Comparison of ENCODE assay signal across 8 cellular contexts in the genomic region with DNA sequence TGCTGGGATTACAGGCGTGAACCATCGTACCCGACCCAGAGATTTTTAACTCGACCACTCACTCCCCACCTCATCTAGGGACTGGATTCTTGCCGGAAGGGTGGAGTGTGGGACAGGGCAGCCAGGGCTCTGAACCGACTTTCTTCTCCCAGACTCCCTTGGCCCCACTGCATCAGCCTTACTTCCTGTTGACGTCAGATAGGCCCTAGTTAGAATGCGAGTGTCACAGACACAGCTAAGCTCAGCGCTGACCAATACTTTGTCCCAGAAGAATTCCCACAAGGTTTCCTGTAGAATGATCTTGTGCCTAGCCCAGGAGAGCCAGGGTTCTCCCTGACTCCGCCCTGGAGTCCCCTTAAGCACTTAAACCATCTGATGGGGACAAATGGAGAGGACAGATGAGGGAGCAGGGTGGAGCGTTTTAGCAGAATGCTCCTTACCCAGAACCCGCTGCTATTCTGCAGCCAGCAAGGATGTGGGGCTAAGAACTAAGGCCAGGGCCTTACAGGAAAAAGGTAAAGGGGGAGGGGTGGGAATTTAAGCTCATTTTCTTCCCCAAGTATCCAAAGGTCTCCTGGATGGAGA. TPM values are rescaled to one million over a fixed set of nuclear protein-coding genes. Genes with fewer than 3 reads are reported as not detected.
DNase-seq lines count a peak whose midpoint lies in the region; ATAC-seq, FAIRE-seq and TF ChIP-seq lines count a peak whose summit lies in the region.

No MANE protein-coding gene starts in this region.

- H3K4me3 ChIP-seq in right atrium auricular region, result peak overlapping the region; percentile 10 to 90
- no peak overlapping the region for H3K4me3 ChIP-seq in small intestine (ENCODE audit: low read depth in 1 of 2, low read length in 2 of 2)

- no peak for ATAC-seq in stimulated activated effector memory CD8-positive, alpha-beta T cell treated with anti-CD3 and anti-CD28 coated beads, Interleukin-12 subunit alpha, Interleukin-12 subunit beta, amount 100 ng/mL, for 72 hours
- no peak for ATAC-seq in GM21526 (IDR thresholded peaks at IDR 0.05; ENCODE audit: low FRiP score, unreplicated experiment)

- peaks cover 0 to 65% of the 10 kb centered on the region in 2 donors for H3K4me1 ChIP-seq in right atrium auricular region
- peaks cover 0 to 3% of the 10 kb centered on the region in 2 donors for H3K4me1 ChIP-seq in small intestine (ENCODE audit: control insufficient read depth in 2 of 2, insufficient read depth in 1 of 2, low read depth in 1 of 2, low read length in 1 of 2)

- DNase-seq in HT1080 (ENCODE audit: low read depth), result peak; percentile 59
- DNase-seq in amniotic epithelial cell (ENCODE audit: low read depth), result peak; percentile 38
- DNase-seq in right atrium auricular region (ENCODE audit: low spot score), result peak; percentile 93
- DNase-seq in stimulated activated effector memory CD8-positive, alpha-beta T cell treated with anti-CD3 and anti-CD28 coated beads, Interleukin-12 subunit alpha, Interleukin-12 subunit beta, amount 100 ng/mL, for 72 hours (ENCODE audit: low spot score in 2 of 2), result no peak
- no peak for DNase-seq in DMS153 (lab: John Stamatoyannopoulos, UW)
- DNase-seq in germinal center (ENCODE audit: low spot score), result no peak
- no peak for DNase-seq in small intestine

- no peak for TF ChIP-seq CTCF in right atrium auricular region (IDR thresholded peaks at IDR 0.05)

- peak overlapping the region; percentile 93 for H3K4me3 Mint-ChIP-seq in stimulated activated effector memory CD8-positive, alpha-beta T cell treated with anti-CD3 and anti-CD28 coated beads, Interleukin-12 subunit alpha, Interleukin-12 subunit beta, amount 100 ng/mL, for 72 hours

- H3K36me3 ChIP-seq in right atrium auricular region (peaks cover 39% of the 10 kb centered on the region), small intestine (ENCODE audit: control insufficient read depth in 2 of 2, insufficient read depth in 2 of 2, low read length in 2 of 2) (peaks cover 12 to 14% of the 10 kb centered on the region in 2 donors)

- peak overlapping the region; percentile 96 for H3K27ac Mint-ChIP-seq in stimulated activated effector memory CD8-positive, alpha-beta T cell treated with anti-CD3 and anti-CD28 coated beads, Interleukin-12 subunit alpha, Interleukin-12 subunit beta, amount 100 ng/mL, for 72 hours

- peaks cover 43% of the 10 kb centered on the region for H3K4me1 Mint-ChIP-seq in stimulated activated effector memory CD8-positive, alpha-beta T cell treated with anti-CD3 and anti-CD28 coated beads, Interleukin-12 subunit alpha, Interleukin-12 subunit beta, amount 100 ng/mL, for 72 hours

- WGBS in small intestine, 3 donors, result 62 to 76% (median 71%) methylated on average over 12 of the region's 12 CpGs

- no peaks in the 10 kb centered on the region for H3K9me3 ChIP-seq in right atrium auricular region
- H3K9me3 ChIP-seq in small intestine (ENCODE audit: control insufficient read depth, low read depth), result no peaks in the 10 kb centered on the region

- no peaks in the 10 kb centered on the region for H3K27me3 ChIP-seq in right atrium auricular region
- no peaks in the 10 kb centered on the region for H3K27me3 ChIP-seq in small intestine (ENCODE audit: control insufficient read depth in 2 of 2, insufficient read depth in 2 of 2, low read length in 2 of 2)

- FAIRE-seq in small intestine (lab: Jason Lieb, UNC), result no peak

- no peaks in the 10 kb centered on the region for H3K9me3 Mint-ChIP-seq in stimulated activated effector memory CD8-positive, alpha-beta T cell treated with anti-CD3 and anti-CD28 coated beads, Interleukin-12 subunit alpha, Interleukin-12 subunit beta, amount 100 ng/mL, for 72 hours

- H3K27ac ChIP-seq in right atrium auricular region (peak overlapping the region; percentile 99), small intestine (ENCODE audit: low read depth in 1 of 2, low read length in 1 of 2) (peak overlapping the region in 1 of 2 donors; percentile 81)

- peaks cover 100% of the 10 kb centered on the region for H3K36me3 Mint-ChIP-seq in stimulated activated effector memory CD8-positive, alpha-beta T cell treated with anti-CD3 and anti-CD28 coated beads, Interleukin-12 subunit alpha, Interleukin-12 subunit beta, amount 100 ng/mL, for 72 hours

RNA-seq across cellular contexts. Expression of a gene that starts 5.8 kb away (rescaled TPM):
- total RNA-seq in HT1080 (2014; rRNA removed; shearing (Covaris generic)), result 40.6 and 53.3 TPM in 2 replicates
- 56.3 and 78.6 TPM in 2 replicates for polyA plus RNA-seq in HT1080 (2015; cell fraction: cytosol; rRNA removed)
- polyA plus RNA-seq in HT1080 (2015; cell fraction: nucleus; rRNA removed), result 21.4 and 43.1 TPM in 2 replicates
- 10 to 100 TPM; 23.4 to 29.6 TPM for total RNA-seq in right atrium auricular region
- polyA plus RNA-seq in small intestine, result 10 to 100 TPM; 29.8 to 46.2 (median 31.3) TPM

RNA-seq across cellular contexts. Expression of a gene that starts 6.8 kb away (rescaled TPM):
- total RNA-seq in HT1080 (2014; rRNA removed; shearing (Covaris generic)), result 12.5 and 15.0 TPM in 2 replicates
- 16.5 and 19.9 TPM in 2 replicates for polyA plus RNA-seq in HT1080 (2015; cell fraction: cytosol; rRNA removed)
- 27.2 and 29.2 TPM in 2 replicates for polyA plus RNA-seq in HT1080 (2015; cell fraction: nucleus; rRNA removed)
- total RNA-seq in right atrium auricular region, result 10 to 100 TPM; 18.6 to 25.9 TPM
- 10 to 100 TPM; 19.7 to 39.0 (median 32.7) TPM for polyA plus RNA-seq in small intestine

RNA-seq across cellular contexts. Expression of a gene that starts 11.3 kb away (rescaled TPM):
- total RNA-seq in HT1080 (2014; rRNA removed; shearing (Covaris generic)), result 91.6 and 97.5 TPM in 2 replicates
- 43.3 and 53.0 TPM in 2 replicates for polyA plus RNA-seq in HT1080 (2015; cell fraction: cytosol; rRNA removed)
- 30.1 and 33.8 TPM in 2 replicates for polyA plus RNA-seq in HT1080 (2015; cell fraction: nucleus; rRNA removed)
- 100 to 1,000 TPM; 129 to 198 TPM for total RNA-seq in right atrium auricular region
- 100 to 1,000 TPM in 1 of 3 donors, 10 to 100 TPM in 2; 11.0 to 124 (median 15.1) TPM for polyA plus RNA-seq in small intestine

RNA-seq across cellular contexts. Expression of a gene that starts 11.7 kb away (rescaled TPM):
- 1.4 and 2.8 TPM in 2 replicates for total RNA-seq in HT1080 (2014; rRNA removed; shearing (Covaris generic))
- polyA plus RNA-seq in HT1080 (2015; cell fraction: cytosol; rRNA removed), result 0.23 and 0.31 TPM in 2 replicates
- polyA plus RNA-seq in HT1080 (2015; cell fraction: nucleus; rRNA removed), result 1.1 and 1.5 TPM in 2 replicates
- total RNA-seq in right atrium auricular region, result under 1 TPM; 0.26 to 0.31 TPM
- polyA plus RNA-seq in small intestine, result 1 to 10 TPM in 2 of 3 donors, under 1 TPM in 1; 0.76 to 2.5 (median 1.6) TPM

RNA-seq across cellular contexts. Expression of a gene that starts 16.7 kb away (rescaled TPM):
- total RNA-seq in HT1080 (2014; rRNA removed; shearing (Covaris generic)), result 47.5 and 57.4 TPM in 2 replicates
- polyA plus RNA-seq in HT1080 (2015; cell fraction: cytosol; rRNA removed), result 22.7 and 24.6 TPM in 2 replicates
- polyA plus RNA-seq in HT1080 (2015; cell fraction: nucleus; rRNA removed), result 60.0 and 61.6 TPM in 2 replicates
- total RNA-seq in right atrium auricular region, result 10 to 100 TPM; 12.5 to 20.3 TPM
- polyA plus RNA-seq in small intestine, result 10 to 100 TPM; 16.2 to 31.8 (median 21.3) TPM

Comparison
In these comparisons a context has a peak if more than half of its experiments do, and no peak if none do; other contexts are left out.
1. DNase-seq: peak in HT1080 (single experiment), amniotic epithelial cell (single experiment) and right atrium auricular region (single experiment); none in stimulated activated effector memory CD8-positive, alpha-beta T cell treated with anti-CD3 and anti-CD28 coated beads, Interleukin-12 subunit alpha, Interleukin-12 subunit beta, amount 100 ng/mL, for 72 hours (0 of 2), DMS153 (single experiment), germinal center (single experiment) and small intestine (single experiment).
2. H3K4me3 ChIP-seq: peak in right atrium auricular region (2 of 2); none in small intestine (0 of 2).